Comparison of ENCODE assay signal across 8 cellular contexts in the genomic region with DNA sequence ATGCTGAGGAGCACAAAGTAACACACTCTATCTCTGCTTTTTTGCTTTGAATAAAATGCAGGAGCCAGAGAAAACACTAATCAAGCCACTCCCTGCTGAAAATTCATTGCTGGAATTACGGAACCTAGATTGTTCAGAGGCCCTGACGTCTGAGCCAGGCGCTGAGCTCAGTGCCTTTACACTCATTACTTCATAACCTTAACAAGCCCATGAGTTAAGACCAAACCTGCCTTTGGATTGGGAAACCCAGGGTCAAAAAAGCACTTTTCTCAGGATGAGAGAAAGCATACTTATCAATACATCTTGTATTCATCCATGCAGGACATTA. TPM values are rescaled to one million over a fixed set of nuclear protein-coding genes. Genes with fewer than 3 reads are reported as not detected.
A peak's percentile ranks its signal among the peaks of the same experiment; 100 is the strongest.
DNase-seq lines count a peak whose midpoint lies in the region; ATAC-seq and TF ChIP-seq lines count a peak whose summit lies in the region.

No MANE protein-coding gene starts in this region.

- H3K9me2 ChIP-seq in PC-3 (replicated peaks; ENCODE audit: low read length): no peaks in the 10 kb centered on the region

- intact Hi-C loops in PC-3 (cut with micrococcal nuclease): loop anchor here (2.0 to 5.0 kb wide), 2 partner anchors 16 to 90 kb away; no protein-coding TSS in a partner anchor

- H3K9me3 ChIP-seq in PC-3 (ENCODE audit: low read length) (no peaks in the 10 kb centered on the region), endodermal cell (ENCODE audit: control insufficient read depth, low read length) (no peaks in the 10 kb centered on the region)

- H3K9ac ChIP-seq in PC-3 (ENCODE audit: low read length) (peak overlapping the region; percentile 91), endodermal cell (ENCODE audit: extremely low read depth, low read length, poor library complexity, severe bottlenecking) (peak overlapping the region; percentile 84)

- ATAC-seq in activated CD4-positive, CD25-positive, alpha-beta regulatory T cell treated with anti-CD3 and anti-CD28 coated beads, Interleukin-2, amount 50 U/mL, for 24 hours: peak; percentile 5 to 6
- peak; percentile 7 for ATAC-seq in HG02840 (IDR thresholded peaks at IDR 0.05; ENCODE audit: low FRiP score, unreplicated experiment)
- ATAC-seq in PC-3: peak; percentile 11; the same call in 1 of the 2 replicates
- peak; percentile 1 to 3 for ATAC-seq in naive B cell (ENCODE audit: low read depth in 2 of 2)

- peaks cover 17% of the 10 kb centered on the region for H3K4me1 Mint-ChIP-seq in endodermal cell
- H3K4me1 Mint-ChIP-seq in naive B cell: peaks cover 35 to 50% (median 35%) of the 10 kb centered on the region in 3 donors

- no peak for DNase-seq in activated CD4-positive, CD25-positive, alpha-beta regulatory T cell treated with anti-CD3 and anti-CD28 coated beads, Interleukin-2, amount 50 U/mL, for 72 hours
- DNase-seq in PC-3 (no peak), endodermal cell (no peak), naive B cell (no peak), NCI-H2029 treated with DMSO at 0.1 percent for 48 hours (lab: John Stamatoyannopoulos, UW) (no peak), NCI-H2107 treated with DMSO at 0.1 percent for 48 hours (lab: John Stamatoyannopoulos, UW; ENCODE audit: unreplicated experiment) (no peak)

- H3K36me3 ChIP-seq in PC-3 (ENCODE audit: low read depth, low read length) (no peaks in the 10 kb centered on the region), endodermal cell (ENCODE audit: control insufficient read depth, insufficient read depth, low read length) (no peaks in the 10 kb centered on the region)

- H3K27me3 ChIP-seq in PC-3 (ENCODE audit: low read length) (no peaks in the 10 kb centered on the region), endodermal cell (ENCODE audit: control insufficient read depth, insufficient read depth, low read length, poor library complexity, severe bottlenecking) (no peaks in the 10 kb centered on the region)

- H3K27ac ChIP-seq in PC-3 (ENCODE audit: low read length) (peak overlapping the region; percentile 87), endodermal cell (ENCODE audit: low read depth, low read length) (peak overlapping the region; percentile 77)

- peaks cover 46% of the 10 kb centered on the region for H3K79me2 ChIP-seq in PC-3 (ENCODE audit: low read length)

- H3K27me3 Mint-ChIP-seq in endodermal cell (ENCODE audit: insufficient read depth): no peaks in the 10 kb centered on the region
- H3K27me3 Mint-ChIP-seq in naive B cell: no peaks in the 10 kb centered on the region

- H3K9me3 Mint-ChIP-seq in endodermal cell: no peaks in the 10 kb centered on the region
- H3K9me3 Mint-ChIP-seq in naive B cell: no peaks in the 10 kb centered on the region

- CTCF ChIA-PET in PC-3 (lab: Charles Lee): no interaction called here

- BruUV-seq in PC-3 (replicated peaks; lab: Mats Ljungman, UMichigan): no TSS peak

- H3K4me1 ChIP-seq in PC-3 (ENCODE audit: insufficient read depth, low read length): peaks cover 17% of the 10 kb centered on the region
- H3K4me1 ChIP-seq in endodermal cell (ENCODE audit: control insufficient read depth, insufficient read depth, low read length): peaks cover 6% of the 10 kb centered on the region

- POLR2A ChIA-PET in PC-3 (lab: Charles Lee; ENCODE audit: unreplicated experiment): interaction anchor here (0.6 to 1.4 kb wide), 2 partner anchors 18 to 147 kb away, joined by 3 to 4 read pairs; no protein-coding TSS in a partner anchor

- H4K20me1 ChIP-seq in PC-3 (ENCODE audit: low read length): no peaks in the 10 kb centered on the region

- H3K27ac Mint-ChIP-seq in endodermal cell (peak overlapping the region; percentile 99), naive B cell (peak overlapping the region; percentile 97 to 100 (median 100))

- WGBS in endodermal cell (ENCODE audit: insufficient coverage in 1 of 2, insufficient read length in 1 of 2), 2 experiments: 19 to 20% methylated on average over 3 of the region's 3 CpGs

- TF ChIP-seq CTCF in PC-3 (conservative IDR thresholded peaks at IDR 0.05; ENCODE audit: low read depth, low read length) (no peak), endodermal cell (conservative IDR thresholded peaks at IDR 0.05) (no peak)

- peak overlapping the region; percentile 74 for H2AFZ ChIP-seq in PC-3 (ENCODE audit: low read length)

- H3K4me3 Mint-ChIP-seq in endodermal cell (peak overlapping the region; percentile 85), naive B cell (peak overlapping the region; percentile 89 to 100 (median 98))

- peak overlapping the region; percentile 94 for H3K4me2 ChIP-seq in PC-3 (ENCODE audit: low read length)

- no peaks in the 10 kb centered on the region for H3F3A ChIP-seq in PC-3 (ENCODE audit: low read length, unreplicated experiment)

- no peaks in the 10 kb centered on the region for H3K36me3 Mint-ChIP-seq in endodermal cell (ENCODE audit: low read depth)
- H3K36me3 Mint-ChIP-seq in naive B cell: no peaks in the 10 kb centered on the region

- H3K4me3 ChIP-seq in PC-3 (ENCODE audit: low read length) (peak overlapping the region; percentile 74), endodermal cell (ENCODE audit: low read length) (peak overlapping the region; percentile 94)

RNA-seq across cellular contexts. Expression of a gene that starts 0.8 kb away (rescaled TPM):
- total RNA-seq in PC-3 (2014; rRNA removed) (6.8 and 16.1 TPM in 2 replicates), endodermal cell (10 to 100 TPM; 31.1 to 31.9 TPM)
- polyA plus RNA-seq in endodermal cell (2013, experiment 1 of 2): 32.4 TPM
- polyA plus RNA-seq in endodermal cell (2013, experiment 2 of 2): 27.4 TPM
- 10 to 100 TPM; 30.6 to 49.1 (median 34.2) TPM for polyA plus RNA-seq in naive B cell (ENCODE audit: low read depth in 6 of 6)
